ENCODE assay signal across 8 cellular contexts in genomic region chr11:22304337-22304961, GRCh38. TPM values are rescaled to one million over a fixed set of nuclear protein-coding genes. Genes with fewer than 3 reads are reported as not detected.
DNase-seq lines count a peak whose midpoint lies in the region; ATAC-seq, FAIRE-seq and TF ChIP-seq lines count a peak whose summit lies in the region.

No MANE protein-coding gene starts in this region.

- TF ChIP-seq CTCF in body of pancreas (IDR thresholded peaks at IDR 0.05) (peak; percentile 28 to 76 (median 69)), right lobe of liver (IDR thresholded peaks at IDR 0.05) (peak; percentile 69 to 74 (median 70))

- no peaks in the 10 kb centered on the region for H3K4me1 Mint-ChIP-seq in activated naive CD4-positive, alpha-beta T cell treated with anti-CD3 and anti-CD28 coated beads for 36 hours (ENCODE audit: low read depth)

- peaks cover 15% of the 10 kb centered on the region for H3K27me3 Mint-ChIP-seq in activated naive CD4-positive, alpha-beta T cell treated with anti-CD3 and anti-CD28 coated beads for 36 hours (ENCODE audit: low read depth)

- TF ChIP-seq POLR2A in body of pancreas (IDR thresholded peaks at IDR 0.05) (no peak), right lobe of liver (IDR thresholded peaks at IDR 0.05) (no peak), GM12892 (IDR thresholded peaks at IDR 0.05; ENCODE audit: low read depth, low read length) (no peak)

- H3K4me3 Mint-ChIP-seq in activated naive CD4-positive, alpha-beta T cell treated with anti-CD3 and anti-CD28 coated beads for 36 hours: no peak overlapping the region

- intact Hi-C loops in body of pancreas (cut with DNase I): loop anchor here (10.0 kb wide), 2 partner anchors 140 to 1660 kb away; no protein-coding TSS in a partner anchor
- intact Hi-C loops in right lobe of liver (cut with DNase I): loop anchor here in 1 of 2 donors (10.0 kb wide), 1 partner anchor 130 kb away; no protein-coding TSS in a partner anchor
- intact Hi-C loops in activated naive CD4-positive, alpha-beta T cell treated with anti-CD3 and anti-CD28 coated beads for 36 hours (cut with micrococcal nuclease): loop anchor here (1.0 to 2.0 kb wide), 3 partner anchors 59 to 1656 kb away; no protein-coding TSS in a partner anchor

- no peaks in the 10 kb centered on the region for H3K36me3 Mint-ChIP-seq in activated naive CD4-positive, alpha-beta T cell treated with anti-CD3 and anti-CD28 coated beads for 36 hours (ENCODE audit: low read depth)

- ATAC-seq in body of pancreas: no peak
- peak; percentile 60 to 82 (median 74) for ATAC-seq in right lobe of liver

- POLR2A ChIA-PET in HEK293T (lab: Yijun Ruan, JAX): no interaction called here

- whole genome bisulfite sequencing in body of pancreas, 2 donors: 38 to 40% methylated on average over 5 of the region's 5 CpGs
- 21% methylated on average over 4 of the region's 5 CpGs for WGBS in right lobe of liver (ENCODE audit: insufficient coverage, low coverage, low lambda C conversion rate, missing lambda C conversion rate)

- no peak for FAIRE-seq in GM12892 (lab: Jason Lieb, UNC)

- no peaks in the 10 kb centered on the region for H3K4me1 ChIP-seq in body of pancreas
- no peaks in the 10 kb centered on the region for H3K4me1 ChIP-seq in right lobe of liver

- H3K27me3 ChIP-seq in body of pancreas (no peaks in the 10 kb centered on the region), right lobe of liver (no peaks in the 10 kb centered on the region)

- no peak overlapping the region for H3K27ac Mint-ChIP-seq in activated naive CD4-positive, alpha-beta T cell treated with anti-CD3 and anti-CD28 coated beads for 36 hours

- DNase-seq in DMS79 (lab: John Stamatoyannopoulos, UW) (peak; percentile 19), HEK293T (ENCODE audit: extremely low spot score) (peak; percentile 9), NCI-H2196 (lab: John Stamatoyannopoulos, UW; ENCODE audit: unreplicated experiment) (peak; percentile 27), body of pancreas (no peak), right lobe of liver (no peak), activated T-cell treated with anti-CD3 and anti-CD28 coated beads for 4 hours (no peak), GM12892 (ENCODE audit: insufficient read length) (no peak)
- no peak for DNase-seq in activated naive CD4-positive, alpha-beta T cell treated with anti-CD3 and anti-CD28 coated beads for 36 hours

- H3K9me3 Mint-ChIP-seq in activated naive CD4-positive, alpha-beta T cell treated with anti-CD3 and anti-CD28 coated beads for 36 hours: no peaks in the 10 kb centered on the region

- CTCF ChIA-PET in HEK293T (lab: Yijun Ruan, JAX): interaction anchor here (1.2 to 2.2 kb wide), 3 partner anchors 131 to 134 kb away, joined by 3 to 12 read pairs (median 4); no protein-coding TSS in a partner anchor
- CTCF ChIA-PET in activated naive CD4-positive, alpha-beta T cell treated with anti-CD3 and anti-CD28 coated beads for 36 hours (lab: Charles Lee): interaction anchor here (0.8 to 2.3 kb wide), 6 partner anchors 13 to 1656 kb away, joined by 3 to 16 read pairs (median 4); no protein-coding TSS in a partner anchor

- H3K36me3 ChIP-seq in body of pancreas (replicated peaks in 1 of 2; ENCODE audit: insufficient read depth in 1 of 2, low read depth in 2 of 2): no peaks in the 10 kb centered on the region
- H3K36me3 ChIP-seq in right lobe of liver: no peaks in the 10 kb centered on the region

- H3K27ac ChIP-seq in body of pancreas (no peak overlapping the region), right lobe of liver (no peak overlapping the region)

- H3K4me3 ChIP-seq in body of pancreas (no peak overlapping the region), right lobe of liver (no peak overlapping the region)

- no peaks in the 10 kb centered on the region for H3K9me3 ChIP-seq in body of pancreas
- no peaks in the 10 kb centered on the region for H3K9me3 ChIP-seq in right lobe of liver

TF ChIP-seq in HEK293T, 16 proteins besides CTCF, POLR2A, EP300 and RAD21:
- TF ChIP-seq FOXM1 (IDR thresholded peaks at IDR 0.05; ENCODE audit: borderline replicate concordance) (no peak), L3MBTL2 (conservative IDR thresholded peaks at IDR 0.05) (no peak), ELF4 (IDR thresholded peaks at IDR 0.05) (no peak), BHLHE40 (IDR thresholded peaks at IDR 0.05; ENCODE audit: borderline replicate concordance) (no peak)

RNA-seq across cellular contexts. Expression of gene SLC17A6, which starts 33.7 kb away (rescaled TPM):
- total RNA-seq in body of pancreas (not detected), right lobe of liver (not detected)
- not detected for total RNA-seq in activated naive CD4-positive, alpha-beta T cell treated with anti-CD3 and anti-CD28 coated beads for 36 hours
- polyA plus RNA-seq in GM12892 (2012; ENCODE audit: missing spikeins): not detected

Comparison
In these comparisons a context has a peak if more than half of its experiments do, and no peak if none do; other contexts are left out.
1. DNase-seq: peak in DMS79 (single experiment), HEK293T (single experiment) and NCI-H2196 (single experiment); none in body of pancreas (0 of 4), right lobe of liver (0 of 3), activated naive CD4-positive, alpha-beta T cell treated with anti-CD3 and anti-CD28 coated beads for 36 hours (single experiment), activated T-cell treated with anti-CD3 and anti-CD28 coated beads for 4 hours (single experiment) and GM12892 (single experiment).